ENCODE assay signal across 9 cellular contexts in genomic region chr12:123268850-123269249, GRCh38. TPM values are rescaled to one million over a fixed set of nuclear protein-coding genes. Genes with fewer than 3 reads are reported as not detected.
DNase-seq lines count a peak whose midpoint lies in the region; ATAC-seq, FAIRE-seq and TF ChIP-seq lines count a peak whose summit lies in the region.
"Had no signal": no experiment of that assay in that cellular context is flagged by ENCODE, and none has a peak within 500 bp of the region (broad histone marks: within the 10 kb centered on the region; RNA-seq: fewer than 3 reads in every experiment).

No MANE protein-coding gene starts in this region.

- H3K9me3 ChIP-seq in BE2C, result no peaks in the 10 kb centered on the region

- no peaks in the 10 kb centered on the region for H3K27me3 ChIP-seq in BE2C

- no peak for DNase-seq in BE2C
- no peak for DNase-seq in endothelial cell (ENCODE audit: low spot score)
- no peak for DNase-seq in osteocyte (ENCODE audit: extremely low spot score, unreplicated experiment)
- DNase-seq in GM19239 (ENCODE audit: insufficient read length, low spot score), result no peak
- no peak for DNase-seq in NOMO-1 (lab: John Stamatoyannopoulos, UW; ENCODE audit: unreplicated experiment in 2 of 2)
- no peak for DNase-seq in DMS79 (lab: John Stamatoyannopoulos, UW)

- peaks cover 29% of the 10 kb centered on the region for H3K36me3 ChIP-seq in BE2C

- peak overlapping the region; percentile 89 for H3K4me3 ChIP-seq in BE2C (ENCODE audit: low read depth, low read length)

- peaks cover 7 to 10% (median 8%) of the 10 kb centered on the region in 3 donors for H3K4me1 Mint-ChIP-seq in IgD-negative memory B cell
- peaks cover 20% of the 10 kb centered on the region for H3K4me1 Mint-ChIP-seq in endothelial cell (ENCODE audit: unreplicated experiment)
- H3K4me1 Mint-ChIP-seq in osteocyte (ENCODE audit: unreplicated experiment), result peaks cover 31% of the 10 kb centered on the region

- H3K9me3 Mint-ChIP-seq in IgD-negative memory B cell, result no peaks in the 10 kb centered on the region
- no peaks in the 10 kb centered on the region for H3K9me3 Mint-ChIP-seq in endothelial cell (ENCODE audit: unreplicated experiment)
- no peaks in the 10 kb centered on the region for H3K9me3 Mint-ChIP-seq in osteocyte (ENCODE audit: unreplicated experiment)

- no peak for FAIRE-seq in GM19239 (lab: Jason Lieb, UNC)
- FAIRE-seq: endometrium had no signal

- TF ChIP-seq CTCF in BE2C (IDR thresholded peaks at IDR 0.05; ENCODE audit: low read depth, low read length) (no peak), endothelial cell (IDR thresholded peaks at IDR 0.05; ENCODE audit: unreplicated experiment) (no peak), osteocyte (IDR thresholded peaks at IDR 0.05) (no peak)

- H3K27ac Mint-ChIP-seq in IgD-negative memory B cell (peak overlapping the region in 2 of 3 donors; percentile 31 to 68), endothelial cell (ENCODE audit: unreplicated experiment) (peak overlapping the region; percentile 70), osteocyte (ENCODE audit: unreplicated experiment) (peak overlapping the region; percentile 94)

- no peaks in the 10 kb centered on the region for H3K27me3 Mint-ChIP-seq in IgD-negative memory B cell
- H3K27me3 Mint-ChIP-seq in endothelial cell (ENCODE audit: unreplicated experiment), result peaks cover 13% of the 10 kb centered on the region
- H3K27me3 Mint-ChIP-seq in osteocyte (ENCODE audit: unreplicated experiment), result no peaks in the 10 kb centered on the region

- H3K4me1 ChIP-seq in BE2C, result peaks cover 16% of the 10 kb centered on the region

- no peaks in the 10 kb centered on the region for H3K36me3 Mint-ChIP-seq in IgD-negative memory B cell
- H3K36me3 Mint-ChIP-seq in endothelial cell (ENCODE audit: low read depth, unreplicated experiment), result peaks cover 18% of the 10 kb centered on the region
- peaks cover 11% of the 10 kb centered on the region for H3K36me3 Mint-ChIP-seq in osteocyte (ENCODE audit: unreplicated experiment)

- ATAC-seq in GM18907 (IDR thresholded peaks at IDR 0.05; ENCODE audit: unreplicated experiment), result no peak

- H3K4me3 Mint-ChIP-seq in IgD-negative memory B cell (peak overlapping the region; percentile 48 to 93 (median 92)), endothelial cell (ENCODE audit: unreplicated experiment) (peak overlapping the region; percentile 97), osteocyte (ENCODE audit: unreplicated experiment) (peak overlapping the region; percentile 91)

RNA-seq across cellular contexts. Expression of gene CDK2AP1, which starts 2.8 kb away (rescaled TPM):
- polyA plus RNA-seq in BE2C (2012; ENCODE audit: insufficient read depth, insufficient read length, low read depth), result 231 TPM
- 1.9 TPM for polyA plus RNA-seq in IgD-negative memory B cell
- total RNA-seq in endothelial cell (ENCODE audit: unreplicated experiment) (145 TPM), osteocyte (214 and 220 TPM in 2 replicates)

RNA-seq across cellular contexts. Expression of gene MTRFR, which starts 35.6 kb away (rescaled TPM):
- 35.6 TPM for polyA plus RNA-seq in BE2C (2012; ENCODE audit: insufficient read depth, insufficient read length, low read depth)
- polyA plus RNA-seq in IgD-negative memory B cell, result 54.9 TPM
- 11.6 TPM for total RNA-seq in endothelial cell (ENCODE audit: unreplicated experiment)
- 14.3 and 18.0 TPM in 2 replicates for total RNA-seq in osteocyte

RNA-seq across cellular contexts. Expression of gene MPHOSPH9, which starts 35.9 kb away (rescaled TPM):
- polyA plus RNA-seq in BE2C (2012; ENCODE audit: insufficient read depth, insufficient read length, low read depth), result 11.3 TPM
- 20.0 TPM for polyA plus RNA-seq in IgD-negative memory B cell
- total RNA-seq in endothelial cell (ENCODE audit: unreplicated experiment) (30.1 TPM), osteocyte (33.9 and 39.1 TPM in 2 replicates)
